ENCODE assay signal across 25 cellular contexts in the genomic region with DNA sequence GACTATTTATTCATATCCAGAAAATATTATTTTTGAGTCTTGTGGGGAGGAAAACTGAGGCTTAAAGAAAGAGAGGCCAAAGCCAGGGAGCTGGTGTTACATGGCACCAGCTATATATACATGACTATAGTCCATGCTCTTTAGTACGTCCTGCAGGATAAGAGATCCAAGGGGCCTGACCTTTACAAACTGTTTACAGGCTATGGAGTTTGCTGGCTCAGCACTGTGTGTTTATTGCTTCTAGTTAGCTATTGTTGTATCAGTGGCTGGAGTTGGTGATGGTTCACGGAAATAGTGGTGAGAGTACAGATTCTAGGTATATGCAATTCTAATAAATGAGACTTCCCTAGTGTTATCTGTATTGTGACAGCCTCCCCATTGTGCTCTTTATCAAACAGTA. TPM values are rescaled to one million over a fixed set of nuclear protein-coding genes. Genes with fewer than 3 reads are reported as not detected.
"Had no signal": no experiment of that assay in that cellular context is flagged by ENCODE, and none has a peak within 500 bp of the region (broad histone marks: within the 10 kb centered on the region; RNA-seq: fewer than 3 reads in every experiment).

No MANE protein-coding gene starts in this region.

- H3K27ac Mint-ChIP-seq: activated CD4-positive, alpha-beta memory T cell treated with anti-CD3 and anti-CD28 coated beads, Interleukin-2, amount 10 ng/mL, durations not matched to agents 7 days and 5 days; activated CD4-positive, alpha-beta T cell treated with anti-CD3 and anti-CD28 coated beads, Interleukin-2, amount 10 ng/mL, durations not matched to agents 24 days and 14 days; activated naive CD4-positive, alpha-beta T cell treated with anti-CD3 and anti-CD28 coated beads for 36 hours; activated T-cell treated with anti-CD3 and anti-CD28 coated beads, Interleukin-2, amount 50 U/mL, for 72 hours; effector memory CD8-positive, alpha-beta T cell; immature natural killer cell; mesothelial cell of epicardium; stimulated activated effector memory CD8-positive, alpha-beta T cell treated with anti-CD3 and anti-CD28 coated beads, Interleukin-12 subunit alpha, Interleukin-12 subunit beta, amount 100 ng/mL, for 72 hours; stimulated activated naive CD8-positive, alpha-beta T cell treated with anti-CD3 and anti-CD28 coated beads, Interleukin-15, amount 100 ng/mL, for 72 hours had no signal

- H3K27ac ChIP-seq: pancreas, psoas muscle, right atrium auricular region, suprapubic skin, upper lobe of left lung had no signal

- DNase-seq: activated CD4-positive, alpha-beta memory T cell treated with anti-CD3 and anti-CD28 coated beads, Interleukin-2, amount 10 ng/mL, durations not matched to agents 7 days and 5 days; activated CD4-positive, alpha-beta T cell treated with anti-CD3 and anti-CD28 coated beads, Interleukin-2, amount 10 ng/mL, durations not matched to agents 24 days and 14 days; activated effector memory CD4-positive, alpha-beta T cell treated with Interleukin-2 at 50 U/mL for 16 hours; activated naive CD4-positive, alpha-beta T cell treated with anti-CD3 and anti-CD28 coated beads for 36 hours; activated T-cell treated with anti-CD3 and anti-CD28 coated beads, Interleukin-2, amount 50 U/mL, for 72 hours; amygdala; dermis blood vessel endothelial cell; effector memory CD8-positive, alpha-beta T cell; foreskin melanocyte; immature natural killer cell; left ventricle myocardium superior; mammary epithelial cell; nephron progenitor cell; pancreas; psoas muscle; stimulated activated CD4-positive, alpha-beta T cell treated with anti-CD3 and anti-CD28 coated beads, Interleukin-2, amount 100 ng/mL, for 24 hours; stimulated activated naive CD8-positive, alpha-beta T cell treated with anti-CD3 and anti-CD28 coated beads, Interleukin-15, amount 100 ng/mL, for 72 hours; upper lobe of left lung had no signal

- H3K4me1 ChIP-seq: pancreas, psoas muscle, right atrium auricular region, suprapubic skin, upper lobe of left lung had no signal

- H3K27me3 Mint-ChIP-seq: effector memory CD8-positive, alpha-beta T cell; stimulated activated naive CD8-positive, alpha-beta T cell treated with anti-CD3 and anti-CD28 coated beads, Interleukin-15, amount 100 ng/mL, for 72 hours had no signal

- H3K36me3 Mint-ChIP-seq: immature natural killer cell; mesothelial cell of epicardium; stimulated activated effector memory CD8-positive, alpha-beta T cell treated with anti-CD3 and anti-CD28 coated beads, Interleukin-12 subunit alpha, Interleukin-12 subunit beta, amount 100 ng/mL, for 72 hours had no signal

- H3K4me3 Mint-ChIP-seq: activated CD4-positive, alpha-beta memory T cell treated with anti-CD3 and anti-CD28 coated beads, Interleukin-2, amount 10 ng/mL, durations not matched to agents 7 days and 5 days; activated CD4-positive, alpha-beta T cell treated with anti-CD3 and anti-CD28 coated beads, Interleukin-2, amount 10 ng/mL, durations not matched to agents 24 days and 14 days; activated naive CD4-positive, alpha-beta T cell treated with anti-CD3 and anti-CD28 coated beads for 36 hours; activated T-cell treated with anti-CD3 and anti-CD28 coated beads, Interleukin-2, amount 50 U/mL, for 72 hours; effector memory CD8-positive, alpha-beta T cell; immature natural killer cell; mesothelial cell of epicardium; nephron progenitor cell; stimulated activated effector memory CD8-positive, alpha-beta T cell treated with anti-CD3 and anti-CD28 coated beads, Interleukin-12 subunit alpha, Interleukin-12 subunit beta, amount 100 ng/mL, for 72 hours; stimulated activated naive CD8-positive, alpha-beta T cell treated with anti-CD3 and anti-CD28 coated beads, Interleukin-15, amount 100 ng/mL, for 72 hours had no signal

- H3K4me1 Mint-ChIP-seq: activated CD4-positive, alpha-beta memory T cell treated with anti-CD3 and anti-CD28 coated beads, Interleukin-2, amount 10 ng/mL, durations not matched to agents 7 days and 5 days; activated CD4-positive, alpha-beta T cell treated with anti-CD3 and anti-CD28 coated beads, Interleukin-2, amount 10 ng/mL, durations not matched to agents 24 days and 14 days; immature natural killer cell; mesothelial cell of epicardium; nephron progenitor cell; stimulated activated effector memory CD8-positive, alpha-beta T cell treated with anti-CD3 and anti-CD28 coated beads, Interleukin-12 subunit alpha, Interleukin-12 subunit beta, amount 100 ng/mL, for 72 hours; stimulated activated naive CD8-positive, alpha-beta T cell treated with anti-CD3 and anti-CD28 coated beads, Interleukin-15, amount 100 ng/mL, for 72 hours had no signal

- H3K4me3 ChIP-seq: pancreas, psoas muscle, right atrium auricular region, suprapubic skin, upper lobe of left lung had no signal

- H3K36me3 ChIP-seq: pancreas, right atrium auricular region, suprapubic skin, upper lobe of left lung had no signal

- H3K27me3 ChIP-seq: pancreas, right atrium auricular region, suprapubic skin, upper lobe of left lung had no signal

- ATAC-seq: activated T-cell treated with anti-CD3 and anti-CD28 coated beads, Interleukin-2, amount 50 U/mL, for 72 hours; effector memory CD8-positive, alpha-beta T cell; esophagus mucosa; left ventricle myocardium superior; pancreas; psoas muscle; SK-N-SH treated with all-trans-retinoic acid at 6 μM for 48 hours; stimulated activated effector memory CD8-positive, alpha-beta T cell treated with anti-CD3 and anti-CD28 coated beads, Interleukin-12 subunit alpha, Interleukin-12 subunit beta, amount 100 ng/mL, for 72 hours; stimulated activated naive CD8-positive, alpha-beta T cell treated with anti-CD3 and anti-CD28 coated beads, Interleukin-15, amount 100 ng/mL, for 72 hours had no signal

- H3K9me3 ChIP-seq: pancreas, psoas muscle, suprapubic skin, upper lobe of left lung had no signal

- H3K9me3 Mint-ChIP-seq: activated CD4-positive, alpha-beta memory T cell treated with anti-CD3 and anti-CD28 coated beads, Interleukin-2, amount 10 ng/mL, durations not matched to agents 7 days and 5 days; activated CD4-positive, alpha-beta T cell treated with anti-CD3 and anti-CD28 coated beads, Interleukin-2, amount 10 ng/mL, durations not matched to agents 24 days and 14 days; activated naive CD4-positive, alpha-beta T cell treated with anti-CD3 and anti-CD28 coated beads for 36 hours; activated T-cell treated with anti-CD3 and anti-CD28 coated beads, Interleukin-2, amount 50 U/mL, for 72 hours; effector memory CD8-positive, alpha-beta T cell; immature natural killer cell; stimulated activated effector memory CD8-positive, alpha-beta T cell treated with anti-CD3 and anti-CD28 coated beads, Interleukin-12 subunit alpha, Interleukin-12 subunit beta, amount 100 ng/mL, for 72 hours; stimulated activated naive CD8-positive, alpha-beta T cell treated with anti-CD3 and anti-CD28 coated beads, Interleukin-15, amount 100 ng/mL, for 72 hours had no signal

RNA-seq across cellular contexts. Expression of gene REPS2, which starts 46.4 kb away (rescaled TPM):
- total RNA-seq: activated CD4-positive, alpha-beta T cell treated with anti-CD3 and anti-CD28 coated beads, Interleukin-2, amount 10 ng/mL, durations not matched to agents 24 days and 14 days; activated naive CD4-positive, alpha-beta T cell treated with anti-CD3 and anti-CD28 coated beads for 36 hours; T-helper 2 cell treated with Interferon-gamma antibody and Interleukin-4, amounts not matched to agents 100 ng/mL and 5 ng/mL, for 36 hours had no signal
